17 cellular contexts compared by ENCODE assay signal in genomic region chr19:46698395-46699321, GRCh38. TPM values are rescaled to one million over a fixed set of nuclear protein-coding genes. Genes with fewer than 3 reads are reported as not detected.
DNase-seq lines count a peak whose midpoint lies in the region; ATAC-seq and TF ChIP-seq lines count a peak whose summit lies in the region.
"Had no signal": no experiment of that assay in that cellular context is flagged by ENCODE, and none has a peak within 500 bp of the region (broad histone marks: within the 10 kb centered on the region; RNA-seq: fewer than 3 reads in every experiment).

No MANE protein-coding gene starts in this region.

- H3K27ac ChIP-seq in GM23338 (ENCODE audit: low read depth) (peak overlapping the region; percentile 84; the same call in 1 of the 2 replicates), substantia nigra (ENCODE audit: low read depth, low read length, poor library complexity, severe bottlenecking) (no peak overlapping the region)
- H3K27ac ChIP-seq: GM23248, SJSA1 had no signal

- 0 out of 2 replicates have a peak, but pooled peaks cover 3% of the 10 kb centered on the region for H3K79me2 ChIP-seq in GM23338 (replicated peaks; ENCODE audit: insufficient read depth)

- H3K4me1 ChIP-seq in GM23338 (ENCODE audit: insufficient read depth) = peaks cover 4% of the 10 kb centered on the region; the same call in 1 of the 2 replicates
- H3K4me1 ChIP-seq: SJSA1 had no signal

- H3K27me3 ChIP-seq in GM23338 (ENCODE audit: insufficient read depth) = no peaks in the 10 kb centered on the region
- H3K27me3 ChIP-seq: SJSA1 had no signal

- no peak overlapping the region for H3K4me2 ChIP-seq in GM23338

- H3K4me1 Mint-ChIP-seq in GM23338 = peaks cover 10% of the 10 kb centered on the region
- peaks cover 0 to 5% (median 4%) of the 10 kb centered on the region in 4 donors for H3K4me1 Mint-ChIP-seq in naive thymus-derived CD8-positive, alpha-beta T cell
- H3K4me1 Mint-ChIP-seq: B cell had no signal

- H3F3A ChIP-seq in GM23338 (replicated peaks; ENCODE audit: low read depth) = peaks cover 14% of the 10 kb centered on the region; the same call in 1 of the 2 replicates

- peaks cover 6% of the 10 kb centered on the region for H3K27me3 Mint-ChIP-seq in GM23338 (ENCODE audit: insufficient read depth, low read depth, poor library complexity)
- no peaks in the 10 kb centered on the region for H3K27me3 Mint-ChIP-seq in naive thymus-derived CD8-positive, alpha-beta T cell
- H3K27me3 Mint-ChIP-seq: B cell; CD4-positive, alpha-beta T cell had no signal

- no peaks in the 10 kb centered on the region for H3K9me2 ChIP-seq in GM23338 (ENCODE audit: insufficient read depth)

- no peak overlapping the region; the same call in 2 of the 3 replicates for H3K4me3 Mint-ChIP-seq in GM23338
- H3K4me3 Mint-ChIP-seq in naive thymus-derived CD8-positive, alpha-beta T cell = peak overlapping the region in 1 of 10 donors; percentile 39
- H3K4me3 Mint-ChIP-seq: B cell; CD4-positive, alpha-beta T cell; HFFc6 had no signal

- peaks cover 71% of the 10 kb centered on the region for H3K36me3 ChIP-seq in GM23338 (ENCODE audit: insufficient read depth)

- POLR2A ChIA-PET in naive thymus-derived CD8-positive, alpha-beta T cell (lab: Charles Lee) = interaction anchor here (0.6 kb wide), 1 partner anchor 174 kb away, joined by 4 read pairs; no protein-coding TSS in a partner anchor

- H3K4me3 ChIP-seq in GM23338 = no peak overlapping the region
- H3K4me3 ChIP-seq in NB4 (ENCODE audit: low read depth, low read length) = no peak overlapping the region
- H3K4me3 ChIP-seq: SJSA1 had no signal

- peaks cover 40% of the 10 kb centered on the region for H4K20me1 ChIP-seq in GM23338 (replicated peaks; ENCODE audit: insufficient read depth)

- H3K27ac Mint-ChIP-seq in GM23338 = no peak overlapping the region
- H3K27ac Mint-ChIP-seq in naive thymus-derived CD8-positive, alpha-beta T cell = peak overlapping the region in 6 of 10 donors; percentile 17 to 83 (median 64)
- H3K27ac Mint-ChIP-seq: B cell; CD4-positive, alpha-beta T cell; HFFc6 had no signal

- no peak for TF ChIP-seq CTCF in GM23338 (conservative IDR thresholded peaks at IDR 0.05; ENCODE audit: low read depth in 2 of 2)
- no peak for TF ChIP-seq CTCF in NB4 (IDR thresholded peaks at IDR 0.05; ENCODE audit: low read depth, low read length)

- H2AFZ ChIP-seq in GM23338 = no peak overlapping the region
- H2AFZ ChIP-seq: GM23248 had no signal

- no peak for ATAC-seq in GM23338
- ATAC-seq in naive thymus-derived CD8-positive, alpha-beta T cell = no peak
- no peak for ATAC-seq in HG02973 (IDR thresholded peaks at IDR 0.05; ENCODE audit: unreplicated experiment)

- DNase-seq in GM23338 (ENCODE audit: low spot score) = no peak
- DNase-seq in NB4 (ENCODE audit: low read depth) = peak; percentile 56
- no peak for DNase-seq in naive thymus-derived CD8-positive, alpha-beta T cell
- no peak for DNase-seq in DMS53 treated with DMSO at 0.1 percent for 48 hours (lab: John Stamatoyannopoulos, UW; ENCODE audit: unreplicated experiment)
- DNase-seq in substantia nigra (lab: John Stamatoyannopoulos, UW) = no peak
- DNase-seq: Calu3; CD4-positive, alpha-beta T cell; DMS79; GM23248; HFFc6; KG1; NCI-H1092; NCI-H1694; NCI-H446 had no signal

- no peaks in the 10 kb centered on the region for H3K9me3 Mint-ChIP-seq in GM23338
- H3K9me3 Mint-ChIP-seq in naive thymus-derived CD8-positive, alpha-beta T cell = no peaks in the 10 kb centered on the region
- H3K9me3 Mint-ChIP-seq: CD4-positive, alpha-beta T cell; HFFc6 had no signal

- H3K36me3 Mint-ChIP-seq in GM23338 (ENCODE audit: low read depth) = peaks cover 81% of the 10 kb centered on the region
- H3K36me3 Mint-ChIP-seq in naive thymus-derived CD8-positive, alpha-beta T cell = peaks cover 0 to 94% (median 10%) of the 10 kb centered on the region in 3 donors

- TF ChIP-seq POLR2A in NB4 (IDR thresholded peaks at IDR 0.05; ENCODE audit: extremely low read depth, insufficient read length) = no peak

TF ChIP-seq in GM23338, 12 proteins besides CTCF, POLR2A, EP300 and RAD21:
- TF ChIP-seq JUNB (IDR thresholded peaks at IDR 0.05; ENCODE audit: unreplicated experiment) (no peak), EZH2phosphoT487 (IDR thresholded peaks at IDR 0.05; ENCODE audit: unreplicated experiment) (no peak), EZH2 (IDR thresholded peaks at IDR 0.05; ENCODE audit: low read depth, unreplicated experiment) (no peak), ZNF114 (CRISPR knock-in tag; IDR thresholded peaks at IDR 0.05) (no peak), POLR2AphosphoS5 (IDR thresholded peaks at IDR 0.05; ENCODE audit: low read depth) (no peak), ZNF462 (CRISPR knock-in tag; IDR thresholded peaks at IDR 0.05) (no peak), NANOG (IDR thresholded peaks at IDR 0.05; ENCODE audit: borderline replicate concordance) (no peak)
TF ChIP-seq in GM23338: peak in this region for 0.

RNA-seq across cellular contexts. Expression of gene PRKD2, which starts 18.3 kb away (rescaled TPM):
- 66.6 and 68.0 TPM in 2 replicates for total RNA-seq in GM23338 (2014; rRNA removed; shearing (Covaris generic))
- 53.8 and 53.9 TPM in 2 replicates for polyA plus RNA-seq in GM23338 (2016; fragmentation: Nextera tagmentation; extraction: Ambion mirVana)
- 100 to 1,000 TPM in 1 of 2 experiments, 10 to 100 TPM in 1; 92.6 to 102 TPM for total RNA-seq in naive thymus-derived CD8-positive, alpha-beta T cell
- polyA plus RNA-seq in naive thymus-derived CD8-positive, alpha-beta T cell = 10 to 100 TPM; 28.6 to 79.7 (median 37.1) TPM

RNA-seq across cellular contexts. Expression of gene DACT3, which starts 37.7 kb away (rescaled TPM):
- total RNA-seq in GM23338 (2014; rRNA removed; shearing (Covaris generic)) = 1.2 and 2.6 TPM in 2 replicates
- 0.75 and 0.78 TPM in 2 replicates for polyA plus RNA-seq in GM23338 (2016; fragmentation: Nextera tagmentation; extraction: Ambion mirVana)
- total RNA-seq in naive thymus-derived CD8-positive, alpha-beta T cell = under 1 TPM in 1 of 2 experiments, not detected in 1; 0.13 TPM
- polyA plus RNA-seq in naive thymus-derived CD8-positive, alpha-beta T cell = under 1 TPM in 1 of 3 donors, not detected in 2; 0.13 TPM
- total RNA-seq: Calu3 had no signal

RNA-seq across cellular contexts. Expression of gene FKRP, which starts 47.2 kb away (rescaled TPM):
- total RNA-seq in GM23338 (2014; rRNA removed; shearing (Covaris generic)) = 25.5 and 31.9 TPM in 2 replicates
- 8.9 and 11.5 TPM in 2 replicates for polyA plus RNA-seq in GM23338 (2016; fragmentation: Nextera tagmentation; extraction: Ambion mirVana)
- total RNA-seq in naive thymus-derived CD8-positive, alpha-beta T cell = 10 to 100 TPM; 22.8 to 23.8 TPM
- 1 to 10 TPM; 2.6 to 8.7 (median 4.8) TPM for polyA plus RNA-seq in naive thymus-derived CD8-positive, alpha-beta T cell

RNA-seq across cellular contexts. Expression of gene STRN4, which starts 47.6 kb away (rescaled TPM):
- total RNA-seq in GM23338 (2014; rRNA removed; shearing (Covaris generic)) = 131 and 140 TPM in 2 replicates
- polyA plus RNA-seq in GM23338 (2016; fragmentation: Nextera tagmentation; extraction: Ambion mirVana) = 58.0 and 62.1 TPM in 2 replicates
- 10 to 100 TPM; 78.6 to 81.9 TPM for total RNA-seq in naive thymus-derived CD8-positive, alpha-beta T cell
- 10 to 100 TPM in 2 of 3 donors, 1 to 10 TPM in 1; 8.2 to 25.7 (median 12.0) TPM for polyA plus RNA-seq in naive thymus-derived CD8-positive, alpha-beta T cell
